2 cellular contexts compared by ENCODE assay signal in genomic region chr4:113125418-113125817, GRCh38.
A peak's percentile ranks its signal among the peaks of the same experiment; 100 is the strongest.
TF ChIP-seq lines count a peak whose summit lies in the region.

No MANE protein-coding gene starts in this region.

TF ChIP-seq in SK-N-SH treated with all-trans-retinoic acid at 6 μM for 48 hours, 23 proteins besides CTCF, POLR2A, EP300 and RAD21 (continued from another document):
- TF ChIP-seq, protein P1, sequence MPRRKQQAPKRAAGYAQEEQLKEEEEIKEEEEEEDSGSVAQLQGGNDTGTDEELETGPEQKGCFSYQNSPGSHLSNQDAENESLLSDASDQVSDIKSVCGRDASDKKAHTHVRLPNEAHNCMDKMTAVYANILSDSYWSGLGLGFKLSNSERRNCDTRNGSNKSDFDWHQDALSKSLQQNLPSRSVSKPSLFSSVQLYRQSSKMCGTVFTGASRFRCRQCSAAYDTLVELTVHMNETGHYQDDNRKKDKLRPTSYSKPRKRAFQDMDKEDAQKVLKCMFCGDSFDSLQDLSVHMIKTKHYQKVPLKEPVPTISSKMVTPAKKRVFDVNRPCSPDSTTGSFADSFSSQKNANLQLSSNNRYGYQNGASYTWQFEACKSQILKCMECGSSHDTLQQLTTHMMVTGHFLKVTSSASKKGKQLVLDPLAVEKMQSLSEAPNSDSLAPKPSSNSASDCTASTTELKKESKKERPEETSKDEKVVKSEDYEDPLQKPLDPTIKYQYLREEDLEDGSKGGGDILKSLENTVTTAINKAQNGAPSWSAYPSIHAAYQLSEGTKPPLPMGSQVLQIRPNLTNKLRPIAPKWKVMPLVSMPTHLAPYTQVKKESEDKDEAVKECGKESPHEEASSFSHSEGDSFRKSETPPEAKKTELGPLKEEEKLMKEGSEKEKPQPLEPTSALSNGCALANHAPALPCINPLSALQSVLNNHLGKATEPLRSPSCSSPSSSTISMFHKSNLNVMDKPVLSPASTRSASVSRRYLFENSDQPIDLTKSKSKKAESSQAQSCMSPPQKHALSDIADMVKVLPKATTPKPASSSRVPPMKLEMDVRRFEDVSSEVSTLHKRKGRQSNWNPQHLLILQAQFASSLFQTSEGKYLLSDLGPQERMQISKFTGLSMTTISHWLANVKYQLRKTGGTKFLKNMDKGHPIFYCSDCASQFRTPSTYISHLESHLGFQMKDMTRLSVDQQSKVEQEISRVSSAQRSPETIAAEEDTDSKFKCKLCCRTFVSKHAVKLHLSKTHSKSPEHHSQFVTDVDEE (CRISPR knock-in tag; IDR thresholded peaks at IDR 0.05) = no peak
- TF ChIP-seq ZNF70 (CRISPR knock-in tag; IDR thresholded peaks at IDR 0.05) (no peak), ZNF565 (CRISPR knock-in tag; conservative IDR thresholded peaks at IDR 0.05; ENCODE audit: low read depth) (no peak), ESRRG (CRISPR knock-in tag; IDR thresholded peaks at IDR 0.05) (no peak), BACH2 (CRISPR knock-in tag; IDR thresholded peaks at IDR 0.05; ENCODE audit: borderline replicate concordance) (no peak), CSDC2 (CRISPR knock-in tag; IDR thresholded peaks at IDR 0.05) (no peak), ISL1 (CRISPR knock-in tag; IDR thresholded peaks at IDR 0.05) (peak; percentile 53; the same call in 1 of the 2 replicates), SNAI2 (CRISPR knock-in tag; IDR thresholded peaks at IDR 0.05) (no peak), ARNTL (CRISPR knock-in tag; IDR thresholded peaks at IDR 0.05; ENCODE audit: borderline replicate concordance, low read depth) (no peak), CREB5 (CRISPR knock-in tag; IDR thresholded peaks at IDR 0.05; ENCODE audit: low read depth) (0 out of 2 replicates have a peak, but pooled peaks have one; percentile 20), ZFP3 (CRISPR knock-in tag; IDR thresholded peaks at IDR 0.05) (no peak), RARB (CRISPR knock-in tag; IDR thresholded peaks at IDR 0.05) (no peak), TCF4 (CRISPR knock-in tag; IDR thresholded peaks at IDR 0.05; ENCODE audit: borderline replicate concordance) (peak; percentile 34; the same call in 1 of the 2 replicates), ZNF8 (CRISPR knock-in tag; IDR thresholded peaks at IDR 0.05) (no peak), ZFP30 (CRISPR knock-in tag; IDR thresholded peaks at IDR 0.05) (no peak)
- TF ChIP-seq, protein P2, sequence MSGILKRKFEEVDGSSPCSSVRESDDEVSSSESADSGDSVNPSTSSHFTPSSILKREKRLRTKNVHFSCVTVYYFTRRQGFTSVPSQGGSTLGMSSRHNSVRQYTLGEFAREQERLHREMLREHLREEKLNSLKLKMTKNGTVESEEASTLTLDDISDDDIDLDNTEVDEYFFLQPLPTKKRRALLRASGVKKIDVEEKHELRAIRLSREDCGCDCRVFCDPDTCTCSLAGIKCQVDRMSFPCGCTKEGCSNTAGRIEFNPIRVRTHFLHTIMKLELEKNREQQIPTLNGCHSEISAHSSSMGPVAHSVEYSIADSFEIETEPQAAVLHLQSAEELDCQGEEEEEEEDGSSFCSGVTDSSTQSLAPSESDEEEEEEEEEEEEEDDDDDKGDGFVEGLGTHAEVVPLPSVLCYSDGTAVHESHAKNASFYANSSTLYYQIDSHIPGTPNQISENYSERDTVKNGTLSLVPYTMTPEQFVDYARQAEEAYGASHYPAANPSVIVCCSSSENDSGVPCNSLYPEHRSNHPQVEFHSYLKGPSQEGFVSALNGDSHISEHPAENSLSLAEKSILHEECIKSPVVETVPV (CRISPR knock-in tag; IDR thresholded peaks at IDR 0.05) = no peak

TF ChIP-seq in SK-N-SH, 30 proteins besides CTCF, POLR2A, EP300 and RAD21 (continued from another document):
- TF ChIP-seq FOSL2 (IDR thresholded peaks at IDR 0.05; ENCODE audit: borderline replicate concordance, low read depth) = no peak
- no peak for TF ChIP-seq EZH2phosphoT487 (IDR thresholded peaks at IDR 0.05; ENCODE audit: borderline replicate concordance, low read depth)
- TF ChIP-seq SIN3A (IDR thresholded peaks at IDR 0.05; ENCODE audit: borderline replicate concordance, low read depth, low read length) = no peak
- no peak for TF ChIP-seq IRF3 (IDR thresholded peaks at IDR 0.05; ENCODE audit: low read depth, low read length)
- TF ChIP-seq FOXM1 (IDR thresholded peaks at IDR 0.05; ENCODE audit: low read depth) = no peak
- no peak for TF ChIP-seq CHD2 (IDR thresholded peaks at IDR 0.05; ENCODE audit: low read length, partially characterized antibody)
- no peak for TF ChIP-seq JUND (IDR thresholded peaks at IDR 0.05)
- no peak for TF ChIP-seq ELF1 (IDR thresholded peaks at IDR 0.05)
- no peak for TF ChIP-seq TCF12 (IDR thresholded peaks at IDR 0.05)
- TF ChIP-seq RFX5 (IDR thresholded peaks at IDR 0.05; ENCODE audit: low read length) = no peak
